Comparison of ENCODE assay signal across 8 cellular contexts in genomic region chr1:244461254-244462071, GRCh38. TPM values are rescaled to one million over a fixed set of nuclear protein-coding genes. Genes with fewer than 3 reads are reported as not detected.
DNase-seq lines count a peak whose midpoint lies in the region; ATAC-seq and TF ChIP-seq lines count a peak whose summit lies in the region.

Gene CATSPERE (plus strand): TSS chr1:244461273. CDS start chr1:244461430, 157 bp downstream.

- peak; percentile 100 for ATAC-seq in GM19328 (IDR thresholded peaks at IDR 0.05; ENCODE audit: unreplicated experiment)
- ATAC-seq in HG03457 (IDR thresholded peaks at IDR 0.05; ENCODE audit: unreplicated experiment), result peak; percentile 98
- ATAC-seq in naive thymus-derived CD8-positive, alpha-beta T cell, result peak; percentile 98 to 99
- peak; percentile 98 for ATAC-seq in stimulated activated memory B cell treated with anti-CD40 and anti-IgM and Interleukin-4, amounts not matched to agents 10 μg/mL and 1 μg/mL and 100 μg/mL, for 72 hours

- intact Hi-C loops in CD4-positive, alpha-beta memory T cell (cut with micrococcal nuclease), result loop anchor here (1.0 kb wide), 1 partner anchor 9 kb away; no protein-coding TSS in a partner anchor

- H3K27me3 ChIP-seq in CD4-positive, alpha-beta memory T cell (ENCODE audit: insufficient read depth, low read length), result no peaks in the 10 kb centered on the region

- no peaks in the 10 kb centered on the region for H3K27me3 Mint-ChIP-seq in CD4-positive, alpha-beta memory T cell
- H3K27me3 Mint-ChIP-seq in naive thymus-derived CD8-positive, alpha-beta T cell, result no peaks in the 10 kb centered on the region
- H3K27me3 Mint-ChIP-seq in stimulated activated memory B cell treated with anti-CD40 and anti-IgM and Interleukin-4, amounts not matched to agents 10 μg/mL and 1 μg/mL and 100 μg/mL, for 72 hours, result no peaks in the 10 kb centered on the region

- H3K36me3 ChIP-seq in CD4-positive, alpha-beta memory T cell (ENCODE audit: insufficient read depth, low read length), result no peaks in the 10 kb centered on the region

- H3K4me3 ChIP-seq in CD4-positive, alpha-beta memory T cell (ENCODE audit: low read length in 2 of 2), result peak within 1 kb of the TSS; percentile 70 to 89
- H3K4me3 ChIP-seq in fibroblast of the aortic adventitia (ENCODE audit: low read depth, low read length), result peak within 1 kb of the TSS; percentile 68

- POLR2A ChIA-PET in CD4-positive, alpha-beta memory T cell (lab: Charles Lee; ENCODE audit: partially characterized antibody), result interaction anchor here (0.7 to 3.7 kb wide), 13 partner anchors 9 to 1206 kb away, joined by 3 to 29 read pairs (median 7); partner anchors contain the start of genes ADSS2, CEP170, COX20 and DESI2
- POLR2A ChIA-PET in naive thymus-derived CD8-positive, alpha-beta T cell (lab: Charles Lee), result interaction anchor here (1.0 to 2.4 kb wide), 11 partner anchors 9 to 1206 kb away, joined by 3 to 29 read pairs (median 5); partner anchors contain the start of genes ADSS2, CEP170 and SDCCAG8

- peaks cover 9% of the 10 kb centered on the region for H3K4me1 ChIP-seq in CD4-positive, alpha-beta memory T cell (ENCODE audit: insufficient read depth, low read length)

- no peaks in the 10 kb centered on the region for H3K9me3 ChIP-seq in CD4-positive, alpha-beta memory T cell (ENCODE audit: control insufficient read depth in 1 of 2, low read length in 2 of 2)

- CTCF ChIA-PET in CD4-positive, alpha-beta memory T cell (lab: Charles Lee; ENCODE audit: partially characterized antibody), result interaction anchor here (0.5 to 1.2 kb wide), 3 partner anchors 8 to 17 kb away, joined by 3 read pairs; no protein-coding TSS in a partner anchor

- H3K27ac Mint-ChIP-seq in CD4-positive, alpha-beta memory T cell, result peak within 1 kb of the TSS; percentile 62 to 98 (median 88)
- peak within 1 kb of the TSS; percentile 83 to 97 (median 94) for H3K27ac Mint-ChIP-seq in naive thymus-derived CD8-positive, alpha-beta T cell
- peak within 1 kb of the TSS; percentile 88 for H3K27ac Mint-ChIP-seq in stimulated activated memory B cell treated with anti-CD40 and anti-IgM and Interleukin-4, amounts not matched to agents 10 μg/mL and 1 μg/mL and 100 μg/mL, for 72 hours

- H3K36me3 Mint-ChIP-seq in CD4-positive, alpha-beta memory T cell, result peaks cover 0 to 1% of the 10 kb centered on the region in 2 donors
- H3K36me3 Mint-ChIP-seq in naive thymus-derived CD8-positive, alpha-beta T cell, result peaks cover 0 to 4% (median 2%) of the 10 kb centered on the region in 3 donors
- peaks cover 6% of the 10 kb centered on the region for H3K36me3 Mint-ChIP-seq in stimulated activated memory B cell treated with anti-CD40 and anti-IgM and Interleukin-4, amounts not matched to agents 10 μg/mL and 1 μg/mL and 100 μg/mL, for 72 hours

- peak; percentile 72 to 80 (median 77) for DNase-seq in CD4-positive, alpha-beta memory T cell
- DNase-seq in OCI-M2 (lab: John Stamatoyannopoulos, UW; ENCODE audit: unreplicated experiment), result peak; percentile 66
- DNase-seq in activated effector memory CD4-positive, alpha-beta T cell treated with Interleukin-2 at 50 U/mL for 16 hours, result peak; percentile 73
- DNase-seq in fibroblast of the aortic adventitia (ENCODE audit: low read depth), result peak; percentile 79
- DNase-seq in naive thymus-derived CD8-positive, alpha-beta T cell, result peak; percentile 61 to 86 (median 74)

- peak within 1 kb of the TSS; percentile 78 to 90 (median 84) for H3K4me3 Mint-ChIP-seq in CD4-positive, alpha-beta memory T cell
- H3K4me3 Mint-ChIP-seq in naive thymus-derived CD8-positive, alpha-beta T cell, result peak within 1 kb of the TSS; percentile 72 to 93 (median 88)
- H3K4me3 Mint-ChIP-seq in stimulated activated memory B cell treated with anti-CD40 and anti-IgM and Interleukin-4, amounts not matched to agents 10 μg/mL and 1 μg/mL and 100 μg/mL, for 72 hours, result peak within 1 kb of the TSS; percentile 97

- H3K4me1 Mint-ChIP-seq in CD4-positive, alpha-beta memory T cell, result peaks cover 7 to 14% (median 11%) of the 10 kb centered on the region in 4 donors
- H3K4me1 Mint-ChIP-seq in naive thymus-derived CD8-positive, alpha-beta T cell, result peaks cover 5 to 17% (median 15%) of the 10 kb centered on the region in 4 donors
- H3K4me1 Mint-ChIP-seq in stimulated activated memory B cell treated with anti-CD40 and anti-IgM and Interleukin-4, amounts not matched to agents 10 μg/mL and 1 μg/mL and 100 μg/mL, for 72 hours, result peaks cover 11% of the 10 kb centered on the region

- no peaks in the 10 kb centered on the region for H3K9me3 Mint-ChIP-seq in CD4-positive, alpha-beta memory T cell
- peaks cover 0 to 4% (median 0%) of the 10 kb centered on the region in 9 donors for H3K9me3 Mint-ChIP-seq in naive thymus-derived CD8-positive, alpha-beta T cell
- H3K9me3 Mint-ChIP-seq in stimulated activated memory B cell treated with anti-CD40 and anti-IgM and Interleukin-4, amounts not matched to agents 10 μg/mL and 1 μg/mL and 100 μg/mL, for 72 hours, result no peaks in the 10 kb centered on the region

- TF ChIP-seq CTCF in fibroblast of the aortic adventitia (IDR thresholded peaks at IDR 0.05; ENCODE audit: insufficient read depth, low read length), result no peak

- H3K27ac ChIP-seq in CD4-positive, alpha-beta memory T cell (ENCODE audit: low read depth, low read length), result peak within 1 kb of the TSS; percentile 70

RNA-seq across cellular contexts. Expression of gene CATSPERE, which starts in this region (rescaled TPM):
- total RNA-seq in CD4-positive, alpha-beta memory T cell, result 1 to 10 TPM; 1.4 to 2.3 TPM
- under 1 TPM in 1 of 2 donors, not detected in 1; 0.30 TPM for polyA plus RNA-seq in CD4-positive, alpha-beta memory T cell
- total RNA-seq in fibroblast of the aortic adventitia (ENCODE audit: low replicate concordance), result 0.49 and 1.1 TPM in 2 replicates
- 1 to 10 TPM; 2.4 to 2.7 TPM for total RNA-seq in naive thymus-derived CD8-positive, alpha-beta T cell
- polyA plus RNA-seq in naive thymus-derived CD8-positive, alpha-beta T cell, result 1 to 10 TPM in 1 of 3 donors, under 1 TPM in 2; 0.22 to 1.2 (median 0.61) TPM

Comparison
In these comparisons a context has a peak if more than half of its experiments do, and no peak if none do; other contexts are left out.
1. Peak in every context shown above with its lines: DNase-seq, ATAC-seq, H3K4me3 ChIP-seq and H3K27ac ChIP-seq.